Comparison of ENCODE assay signal across 20 cellular contexts in genomic region chr21:29359718-29360117, GRCh38.
"Had no signal": no experiment of that assay in that cellular context is flagged by ENCODE, and none has a peak within 500 bp of the region (broad histone marks: within the 10 kb centered on the region; RNA-seq: fewer than 3 reads in every experiment).

No MANE protein-coding gene starts in this region.

- H3K9me3 ChIP-seq: prostate gland, right atrium auricular region had no signal

- H3K27me3 Mint-ChIP-seq: activated CD4-positive, alpha-beta T cell treated with anti-CD3 and anti-CD28 coated beads for 36 hours; activated naive CD8-positive, alpha-beta T cell treated with anti-CD3 and anti-CD28 coated beads for 36 hours; stimulated activated naive CD8-positive, alpha-beta T cell treated with anti-CD3 and anti-CD28 coated beads, Interleukin-15, amount 100 ng/mL, for 72 hours had no signal

- ATAC-seq: activated CD4-positive, alpha-beta T cell treated with anti-CD3 and anti-CD28 coated beads for 36 hours; activated T-cell treated with anti-CD3 and anti-CD28 coated beads, Interleukin-2, amount 50 U/mL, for 4 hours; natural killer cell; stimulated activated naive CD8-positive, alpha-beta T cell treated with anti-CD3 and anti-CD28 coated beads, Interleukin-15, amount 100 ng/mL, for 72 hours had no signal

- H3K4me3 ChIP-seq: coronary artery, left ventricle myocardium inferior, prostate gland, right atrium auricular region, tibial nerve had no signal

- H3K36me3 ChIP-seq: prostate gland, right atrium auricular region had no signal

- H3K27ac Mint-ChIP-seq: activated CD4-positive, alpha-beta T cell treated with anti-CD3 and anti-CD28 coated beads for 36 hours; activated naive CD8-positive, alpha-beta T cell treated with anti-CD3 and anti-CD28 coated beads for 36 hours; mesothelial cell of epicardium; natural killer cell; stimulated activated naive CD8-positive, alpha-beta T cell treated with anti-CD3 and anti-CD28 coated beads, Interleukin-15, amount 100 ng/mL, for 72 hours had no signal

- H3K4me1 ChIP-seq: left ventricle myocardium inferior, prostate gland, right atrium auricular region, tibial nerve had no signal

- FAIRE-seq: TTC549 had no signal

- H3K27me3 ChIP-seq: right atrium auricular region, tibial nerve had no signal

- H3K4me3 Mint-ChIP-seq: activated CD4-positive, alpha-beta T cell treated with anti-CD3 and anti-CD28 coated beads for 36 hours; activated naive CD8-positive, alpha-beta T cell treated with anti-CD3 and anti-CD28 coated beads for 36 hours; activated T-cell treated with anti-CD3 and anti-CD28 coated beads, Interleukin-2, amount 50 U/mL, for 4 hours; mesothelial cell of epicardium; natural killer cell; stimulated activated naive CD8-positive, alpha-beta T cell treated with anti-CD3 and anti-CD28 coated beads, Interleukin-15, amount 100 ng/mL, for 72 hours had no signal

- H3K27ac ChIP-seq: coronary artery, left ventricle myocardium inferior, prostate gland, right atrium auricular region, tibial nerve had no signal

- DNase-seq: activated CD4-positive, alpha-beta T cell treated with anti-CD3 and anti-CD28 coated beads for 36 hours; activated CD4-positive, alpha-beta T cell treated with anti-CD3 and anti-CD28 coated beads, Interleukin-2, amount 50 U/mL, for 4 hours; activated CD8-positive, alpha-beta memory T cell treated with anti-CD3 and anti-CD28 coated beads, Interleukin-2, amount 50 U/mL, for 48 hours; activated naive CD4-positive, alpha-beta T cell treated with Interleukin-2 at 50 U/mL for 16 hours; activated naive CD8-positive, alpha-beta T cell treated with anti-CD3 and anti-CD28 coated beads for 36 hours; activated T-cell treated with anti-CD3 and anti-CD28 coated beads, Interleukin-2, amount 50 U/mL, for 4 hours; cerebellar nuclear complex; erythroblast; foreskin fibroblast; left ventricle myocardium inferior; natural killer cell; stimulated activated CD4-positive, alpha-beta T cell treated with anti-CD3 and anti-CD28 coated beads, Interleukin-12 subunit alpha, Interleukin-12 subunit beta, amount 100 ng/mL, for 4 hours; stimulated activated CD4-positive, alpha-beta T cell treated with anti-CD3 and anti-CD28 coated beads, Interleukin-1b, Interleukin-23, amount 100 ng/mL, for 48 hours; stimulated activated naive CD8-positive, alpha-beta T cell treated with anti-CD3 and anti-CD28 coated beads, Interleukin-15, amount 100 ng/mL, for 72 hours had no signal
